In genomic region chr4:78951862-78952472, GRCh38 we compare ENCODE assay signal across 1 cellular context.
TF ChIP-seq lines count a peak whose summit lies in the region.

No MANE protein-coding gene starts in this region.

TF ChIP-seq in GM23338, 12 proteins besides CTCF, POLR2A, EP300 and RAD21 (continued from another document):
- no peak for TF ChIP-seq ZNF462 (CRISPR knock-in tag; IDR thresholded peaks at IDR 0.05)
- TF ChIP-seq EZH2phosphoT487 (IDR thresholded peaks at IDR 0.05; ENCODE audit: unreplicated experiment), result no peak
TF ChIP-seq in GM23338: peak in this region for 0.
